9 cellular contexts compared by ENCODE assay signal in genomic region chr2:19359021-19359357, GRCh38. TPM values are rescaled to one million over a fixed set of nuclear protein-coding genes. Genes with fewer than 3 reads are reported as not detected.
DNase-seq lines count a peak whose midpoint lies in the region; ATAC-seq and TF ChIP-seq lines count a peak whose summit lies in the region.
"Had no signal": no experiment of that assay in that cellular context is flagged by ENCODE, and none has a peak within 500 bp of the region (broad histone marks: within the 10 kb centered on the region; RNA-seq: fewer than 3 reads in every experiment).

No MANE protein-coding gene starts in this region.

- no peaks in the 10 kb centered on the region for H3K36me3 ChIP-seq in heart left ventricle
- no peaks in the 10 kb centered on the region for H3K36me3 ChIP-seq in endodermal cell (ENCODE audit: control insufficient read depth, insufficient read depth, low read length)
- H3K36me3 ChIP-seq in urinary bladder (ENCODE audit: insufficient read depth), result no peaks in the 10 kb centered on the region

- H3K9ac ChIP-seq in endodermal cell (ENCODE audit: extremely low read depth, low read length, poor library complexity, severe bottlenecking), result no peak overlapping the region

- H3K9me3 Mint-ChIP-seq in endodermal cell (peaks cover 2% of the 10 kb centered on the region), natural killer cell (no peaks in the 10 kb centered on the region)

- H3K4me3 ChIP-seq in heart left ventricle, result peak overlapping the region; percentile 45 to 90 (median 64)
- peak overlapping the region; percentile 67 for H3K4me3 ChIP-seq in endodermal cell (ENCODE audit: low read length)
- peak overlapping the region; percentile 75 for H3K4me3 ChIP-seq in urinary bladder (ENCODE audit: low read depth, low read length)

- TF ChIP-seq POLR2A in heart left ventricle (IDR thresholded peaks at IDR 0.05), result no peak

- ATAC-seq in heart left ventricle, result no peak
- no peak for ATAC-seq in Right ventricle myocardium inferior
- no peak for ATAC-seq in natural killer cell
- no peak for ATAC-seq in HG02884 (IDR thresholded peaks at IDR 0.05; ENCODE audit: unreplicated experiment)

- H3K4me3 Mint-ChIP-seq in endodermal cell (peak overlapping the region; percentile 50), natural killer cell (peak overlapping the region; percentile 55)

- H3K27me3 ChIP-seq in heart left ventricle, result peaks cover 0 to 86% (median 31%) of the 10 kb centered on the region in 9 donors
- H3K27me3 ChIP-seq in endodermal cell (ENCODE audit: control insufficient read depth, insufficient read depth, low read length, poor library complexity, severe bottlenecking), result peaks cover 99% of the 10 kb centered on the region

- intact Hi-C loops in heart left ventricle (cut with DNase I) (loop anchor here in 6 of 10 donors (2.0 to 10.0 kb wide), 7 partner anchors 314 to 924 kb away; no protein-coding TSS in a partner anchor), Right ventricle myocardium inferior (cut with DNase I) (loop anchor here (10.0 kb wide), 1 partner anchor 924 kb away; no protein-coding TSS in a partner anchor), natural killer cell (cut with micrococcal nuclease) (no loop called here)

- 13 to 29% (median 27%) methylated on average over 14 of the region's 14 CpGs for WGBS in heart left ventricle, 4 donors
- 1 to 2% methylated on average over 8 to 14 of the region's 14 CpGs for WGBS in endodermal cell (ENCODE audit: insufficient coverage in 1 of 2, insufficient read length in 1 of 2), 2 experiments
- 10% methylated on average over 14 of the region's 14 CpGs for WGBS in urinary bladder

- peaks cover 0 to 54% (median 25%) of the 10 kb centered on the region in 12 donors for H3K4me1 ChIP-seq in heart left ventricle
- no peaks in the 10 kb centered on the region for H3K4me1 ChIP-seq in endodermal cell (ENCODE audit: control insufficient read depth, insufficient read depth, low read length)
- H3K4me1 ChIP-seq in urinary bladder (ENCODE audit: insufficient read depth), result no peaks in the 10 kb centered on the region

- H3K9me3 ChIP-seq in heart left ventricle, result no peaks in the 10 kb centered on the region
- no peaks in the 10 kb centered on the region for H3K9me3 ChIP-seq in endodermal cell (ENCODE audit: control insufficient read depth, low read length)

- H3K27me3 Mint-ChIP-seq in endodermal cell (ENCODE audit: insufficient read depth) (peaks cover 99% of the 10 kb centered on the region), natural killer cell (ENCODE audit: low read depth in 2 of 2) (peaks cover 54 to 59% of the 10 kb centered on the region in 2 donors)

- H3K36me3 Mint-ChIP-seq in endodermal cell (ENCODE audit: low read depth) (no peaks in the 10 kb centered on the region), natural killer cell (no peaks in the 10 kb centered on the region)

- H3K27ac ChIP-seq in heart left ventricle (peak overlapping the region in 9 of 12 donors; percentile 42 to 84 (median 75)), endodermal cell (ENCODE audit: low read depth, low read length) (no peak overlapping the region), urinary bladder (ENCODE audit: low read depth) (peak overlapping the region; percentile 54)

- peaks cover 28% of the 10 kb centered on the region for H3K4me1 Mint-ChIP-seq in endodermal cell
- peaks cover 44 to 53% of the 10 kb centered on the region in 2 donors for H3K4me1 Mint-ChIP-seq in natural killer cell

- TF ChIP-seq CTCF in heart left ventricle (IDR thresholded peaks at IDR 0.05) (no peak), endodermal cell (conservative IDR thresholded peaks at IDR 0.05) (no peak), natural killer cell (IDR thresholded peaks at IDR 0.05) (no peak)

- H3K27ac Mint-ChIP-seq in endodermal cell (no peak overlapping the region), natural killer cell (no peak overlapping the region)

- DNase-seq in heart left ventricle (no peak), Right ventricle myocardium inferior (ENCODE audit: missing footprints) (no peak), endodermal cell (no peak), natural killer cell (no peak), SW 1271 (lab: John Stamatoyannopoulos, UW) (no peak)
- no peak for DNase-seq in stimulated activated CD4-positive, alpha-beta T cell treated with anti-CD3 and anti-CD28 coated beads, Interleukin-4, amount 100 ng/mL, for 4 hours
- DNase-seq: effector CD8-positive, alpha-beta T cell had no signal

RNA-seq across cellular contexts. Expression of gene OSR1, which starts 0.6 kb away (rescaled TPM):
- total RNA-seq in heart left ventricle, result 10 to 100 TPM in 2 of 9 donors, 1 to 10 TPM in 7; 1.4 to 26.0 (median 4.7) TPM
- polyA plus RNA-seq in heart left ventricle, result 1 to 10 TPM; 3.5 to 6.0 TPM
- total RNA-seq in Right ventricle myocardium inferior, result 6.3 TPM
- total RNA-seq in endodermal cell, result not detected
- 0.82 TPM for polyA plus RNA-seq in endodermal cell (2013, experiment 1 of 2)
- 0.46 TPM for polyA plus RNA-seq in endodermal cell (2013, experiment 2 of 2)
- total RNA-seq in natural killer cell, result not detected
- total RNA-seq in urinary bladder, result 93.7 TPM
- 144 TPM for polyA plus RNA-seq in urinary bladder
